Comparison of ENCODE assay signal across 21 cellular contexts in the genomic region with DNA sequence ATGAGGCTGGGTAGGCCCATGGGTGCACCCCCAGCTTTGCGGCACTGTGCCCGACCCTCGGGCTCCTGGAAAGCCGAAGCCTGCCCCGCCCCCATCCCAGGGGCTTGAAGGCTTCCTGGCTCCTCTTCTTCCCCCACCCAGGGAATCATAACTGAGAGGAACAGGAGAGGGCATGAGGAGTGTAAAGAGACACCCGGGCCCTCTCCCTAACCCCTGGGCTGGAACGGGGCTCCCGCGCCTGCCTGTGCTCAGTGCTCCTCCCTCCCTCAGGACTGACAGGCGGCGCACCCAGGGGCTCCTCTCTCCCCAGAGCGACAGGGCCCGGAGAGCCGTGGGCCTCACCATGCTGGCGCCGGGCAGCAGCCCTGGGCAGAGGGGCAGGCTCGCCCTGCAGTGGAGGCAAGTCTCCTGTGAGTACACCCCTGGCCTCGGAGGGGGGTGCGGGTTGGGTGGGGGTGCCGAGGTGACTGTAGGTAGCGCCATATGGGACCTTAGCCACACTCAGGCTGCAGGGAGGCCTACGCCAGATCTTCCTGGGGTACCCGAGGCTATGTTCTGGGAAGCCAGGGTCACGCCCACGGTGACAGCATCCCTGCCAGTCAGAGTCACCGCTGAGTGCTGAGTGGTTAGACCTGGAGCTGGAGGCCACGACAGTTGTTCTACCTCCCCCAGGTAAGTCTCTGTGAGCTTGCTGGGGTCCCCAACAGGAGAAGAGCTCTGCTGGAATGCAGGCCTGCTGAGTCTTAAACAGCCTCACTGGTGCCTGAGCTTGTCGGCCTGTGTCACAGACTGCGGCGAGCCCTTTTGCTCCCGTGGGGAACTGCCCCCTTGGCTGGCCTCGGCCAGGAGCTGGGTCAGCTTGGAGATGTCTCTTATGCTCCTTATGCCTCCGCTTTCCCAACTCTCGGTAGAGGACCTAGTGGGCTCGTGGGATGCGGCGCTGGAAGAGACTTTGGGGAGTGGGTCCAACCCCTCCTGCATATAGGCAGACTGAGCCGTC. TPM values are rescaled to one million over a fixed set of nuclear protein-coding genes. Genes with fewer than 3 reads are reported as not detected.
"Had no signal": no experiment of that assay in that cellular context is flagged by ENCODE, and none has a peak within 500 bp of the region (broad histone marks: within the 10 kb centered on the region; RNA-seq: fewer than 3 reads in every experiment).

No MANE protein-coding gene starts in this region.

- H3K27ac Mint-ChIP-seq: activated CD4-positive, alpha-beta T cell treated with anti-CD3 and anti-CD28 coated beads, Interleukin-2, amount 10 ng/mL, durations not matched to agents 24 days and 14 days; activated CD8-positive, alpha-beta T cell treated with anti-CD3 and anti-CD28 coated beads, Interleukin-2, amount 10 ng/mL, durations not matched to agents 7 days and 5 days; activated naive CD4-positive, alpha-beta T cell treated with anti-CD3 and anti-CD28 coated beads for 36 hours; activated T-cell treated with anti-CD3 and anti-CD28 coated beads, Interleukin-2, amount 50 U/mL, for 24 hours; activated T-helper 2 cell treated with anti-CD3 and anti-CD28 coated beads, Interferon-gamma antibody, Interleukin-2, Interleukin-4, amounts not matched to agents 10 μg/mL and 5 μg/mL and 100 μg/mL, durations not matched to agents 14 hours and 24 hours and 36 hours; memory B cell; stimulated activated memory B cell treated with anti-CD40 and anti-IgM and Interleukin-4, amounts not matched to agents 10 μg/mL and 1 μg/mL and 100 μg/mL, for 72 hours had no signal

- H3K36me3 Mint-ChIP-seq: memory B cell; naive B cell; stimulated activated memory B cell treated with anti-CD40 and anti-IgM and Interleukin-4, amounts not matched to agents 10 μg/mL and 1 μg/mL and 100 μg/mL, for 72 hours had no signal

- H3K4me3 ChIP-seq: ascending aorta, left lung, ovary, testis had no signal

- H3K4me3 Mint-ChIP-seq: activated CD4-positive, alpha-beta T cell treated with anti-CD3 and anti-CD28 coated beads, Interleukin-2, amount 10 ng/mL, durations not matched to agents 24 days and 14 days; activated CD8-positive, alpha-beta T cell treated with anti-CD3 and anti-CD28 coated beads, Interleukin-2, amount 10 ng/mL, durations not matched to agents 7 days and 5 days; activated naive CD4-positive, alpha-beta T cell treated with anti-CD3 and anti-CD28 coated beads for 36 hours; activated T-cell treated with anti-CD3 and anti-CD28 coated beads, Interleukin-2, amount 50 U/mL, for 24 hours; memory B cell; stimulated activated memory B cell treated with anti-CD40 and anti-IgM and Interleukin-4, amounts not matched to agents 10 μg/mL and 1 μg/mL and 100 μg/mL, for 72 hours had no signal

- DNase-seq: activated CD4-positive, alpha-beta T cell treated with anti-CD3 and anti-CD28 coated beads, Interleukin-2, amount 10 ng/mL, durations not matched to agents 24 days and 14 days; activated CD8-positive, alpha-beta T cell treated with anti-CD3 and anti-CD28 coated beads, Interleukin-2, amount 10 ng/mL, durations not matched to agents 7 days and 5 days; activated naive CD4-positive, alpha-beta T cell treated with anti-CD3 and anti-CD28 coated beads for 36 hours; activated T-cell treated with anti-CD3 and anti-CD28 coated beads, Interleukin-2, amount 50 U/mL, for 24 hours; erythroblast; foreskin melanocyte; islet precursor cell; naive B cell; ovary; SK-N-SH; stimulated activated CD4-positive, alpha-beta T cell treated with anti-CD3 and anti-CD28 coated beads, Interleukin-4, amount 100 ng/mL, for 4 hours; testis had no signal

- H3K9me3 Mint-ChIP-seq: activated CD4-positive, alpha-beta T cell treated with anti-CD3 and anti-CD28 coated beads, Interleukin-2, amount 10 ng/mL, durations not matched to agents 24 days and 14 days; activated naive CD4-positive, alpha-beta T cell treated with anti-CD3 and anti-CD28 coated beads for 36 hours; activated T-cell treated with anti-CD3 and anti-CD28 coated beads, Interleukin-2, amount 50 U/mL, for 24 hours; activated T-helper 2 cell treated with anti-CD3 and anti-CD28 coated beads, Interferon-gamma antibody, Interleukin-2, Interleukin-4, amounts not matched to agents 10 μg/mL and 5 μg/mL and 100 μg/mL, durations not matched to agents 14 hours and 24 hours and 36 hours; memory B cell; stimulated activated memory B cell treated with anti-CD40 and anti-IgM and Interleukin-4, amounts not matched to agents 10 μg/mL and 1 μg/mL and 100 μg/mL, for 72 hours had no signal

- ATAC-seq: activated CD8-positive, alpha-beta T cell treated with anti-CD3 and anti-CD28 coated beads, Interleukin-2, amount 10 ng/mL, durations not matched to agents 7 days and 5 days; left lung; sciatic nerve; stimulated activated memory B cell treated with anti-CD40 and anti-IgM and Interleukin-4, amounts not matched to agents 10 μg/mL and 1 μg/mL and 100 μg/mL, for 72 hours had no signal

- H3K36me3 ChIP-seq: ascending aorta, left lung, ovary had no signal

- H3K4me1 Mint-ChIP-seq: activated CD4-positive, alpha-beta T cell treated with anti-CD3 and anti-CD28 coated beads, Interleukin-2, amount 10 ng/mL, durations not matched to agents 24 days and 14 days had no signal

- H3K27ac ChIP-seq: ascending aorta, left lung, ovary, testis had no signal

- H3K27me3 ChIP-seq: ascending aorta, ovary, testis had no signal

- H3K9me3 ChIP-seq: ascending aorta, left lung, ovary, SK-N-SH, testis had no signal

- H3K4me1 ChIP-seq: ascending aorta, left lung, testis had no signal

RNA-seq across cellular contexts. Expression of gene LRTM2, which starts 7.7 kb away (rescaled TPM):
- total RNA-seq: activated CD8-positive, alpha-beta T cell treated with anti-CD3 and anti-CD28 coated beads, Interleukin-2, amount 10 ng/mL, durations not matched to agents 7 days and 5 days; activated naive CD4-positive, alpha-beta T cell treated with anti-CD3 and anti-CD28 coated beads for 36 hours; ascending aorta; dermis microvascular lymphatic vessel endothelial cell; left lung; ovary; pulmonary artery endothelial cell; sciatic nerve; ureter had no signal
